In the genomic region with DNA sequence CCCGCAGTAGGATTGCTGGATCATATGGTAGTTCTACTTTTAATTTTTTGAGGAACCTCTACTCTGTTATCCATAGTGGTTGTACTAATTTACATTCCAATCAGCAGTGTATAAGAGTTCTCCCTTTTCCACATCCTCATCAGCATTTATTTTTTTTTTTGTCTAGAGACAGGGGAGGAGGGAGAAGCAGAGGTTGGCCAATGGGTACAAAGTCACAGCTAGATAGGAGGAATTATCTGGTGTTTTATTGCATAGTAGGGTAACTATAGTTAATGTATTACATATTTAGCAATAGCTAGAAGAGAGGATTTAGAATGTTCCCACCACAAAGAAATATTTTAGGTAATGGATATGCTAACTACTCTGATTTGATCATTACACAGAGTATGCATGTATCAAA, we compare ENCODE assay signal across 28 cellular contexts.
DNase-seq lines count a peak whose midpoint lies in the region; ATAC-seq, FAIRE-seq and TF ChIP-seq lines count a peak whose summit lies in the region.
"Had no signal": no experiment of that assay in that cellular context is flagged by ENCODE, and none has a peak within 500 bp of the region (broad histone marks: within the 10 kb centered on the region; RNA-seq: fewer than 3 reads in every experiment).

No MANE protein-coding gene starts in this region.

- H4K20me1 ChIP-seq in MM.1S (ENCODE audit: insufficient read depth, low read length), result no peaks in the 10 kb centered on the region
- H4K20me1 ChIP-seq: BLaER1 had no signal

- H3K4me2 ChIP-seq in MM.1S (ENCODE audit: low read depth, low read length), result peak overlapping the region; percentile 50; the same call in 1 of the 2 replicates

- no peak overlapping the region for H3K4me3 Mint-ChIP-seq in activated naive CD8-positive, alpha-beta T cell treated with anti-CD3 and anti-CD28 coated beads, Interleukin-2, amount 50 U/mL, for 24 hours
- H3K4me3 Mint-ChIP-seq: CD14-positive monocyte; CD4-positive, alpha-beta memory T cell; CD8-positive, alpha-beta memory T cell had no signal

- H3K4me1 ChIP-seq in MM.1S (ENCODE audit: low read length), result peaks cover 20% of the 10 kb centered on the region
- H3K4me1 ChIP-seq in mucosa of descending colon (ENCODE audit: low read depth), result no peaks in the 10 kb centered on the region
- H3K4me1 ChIP-seq in small intestine (ENCODE audit: control insufficient read depth in 2 of 2, insufficient read depth in 1 of 2, low read depth in 1 of 2, low read length in 1 of 2), result no peaks in the 10 kb centered on the region
- H3K4me1 ChIP-seq: BE2C had no signal

- H3K4me1 Mint-ChIP-seq in activated naive CD8-positive, alpha-beta T cell treated with anti-CD3 and anti-CD28 coated beads, Interleukin-2, amount 50 U/mL, for 24 hours, result no peaks in the 10 kb centered on the region
- H3K4me1 Mint-ChIP-seq: CD8-positive, alpha-beta memory T cell had no signal

- H3K36me3 ChIP-seq in MM.1S (replicated peaks; ENCODE audit: insufficient read depth, low read length) (no peaks in the 10 kb centered on the region), mucosa of descending colon (ENCODE audit: low read depth) (no peaks in the 10 kb centered on the region), small intestine (ENCODE audit: control insufficient read depth in 2 of 2, insufficient read depth in 2 of 2, low read length in 2 of 2) (no peaks in the 10 kb centered on the region)
- H3K36me3 ChIP-seq: BE2C, BLaER1 had no signal

- H3K79me2 ChIP-seq in MM.1S (ENCODE audit: low read length), result no peaks in the 10 kb centered on the region

- no peaks in the 10 kb centered on the region for H3K9me2 ChIP-seq in MM.1S (replicated peaks; ENCODE audit: insufficient read depth, low read length)

- no peak overlapping the region for H3K27ac Mint-ChIP-seq in activated naive CD8-positive, alpha-beta T cell treated with anti-CD3 and anti-CD28 coated beads, Interleukin-2, amount 50 U/mL, for 24 hours
- H3K27ac Mint-ChIP-seq: CD8-positive, alpha-beta memory T cell had no signal

- H3K9me3 ChIP-seq in MM.1S (replicated peaks; ENCODE audit: insufficient read depth, low read length) (no peaks in the 10 kb centered on the region), mucosa of descending colon (no peaks in the 10 kb centered on the region), small intestine (ENCODE audit: control insufficient read depth, low read depth) (no peaks in the 10 kb centered on the region)
- H3K9me3 ChIP-seq: BE2C, BLaER1 had no signal

- H3K27me3 ChIP-seq in MM.1S (replicated peaks; ENCODE audit: insufficient read depth, low read length) (no peaks in the 10 kb centered on the region), small intestine (ENCODE audit: control insufficient read depth in 2 of 2, insufficient read depth in 2 of 2, low read length in 2 of 2) (no peaks in the 10 kb centered on the region)
- H3K27me3 ChIP-seq: BE2C, BLaER1 had no signal

- WGBS in small intestine, 3 donors, result 25 to 67% (median 56%) methylated on average over 1 of the region's 1 CpG

- H3K4me3 ChIP-seq in MM.1S (ENCODE audit: low read length) (no peak overlapping the region), mucosa of descending colon (no peak overlapping the region), small intestine (ENCODE audit: low read depth in 1 of 2, low read length in 2 of 2) (no peak overlapping the region)
- H3K4me3 ChIP-seq: BLaER1, GM12878 had no signal

- H3K36me3 Mint-ChIP-seq in activated naive CD8-positive, alpha-beta T cell treated with anti-CD3 and anti-CD28 coated beads, Interleukin-2, amount 50 U/mL, for 24 hours (ENCODE audit: low read depth), result no peaks in the 10 kb centered on the region
- H3K36me3 Mint-ChIP-seq: CD14-positive monocyte; CD4-positive, alpha-beta memory T cell; CD4-positive, CD25-positive, alpha-beta regulatory T cell; CD8-positive, alpha-beta memory T cell had no signal

- H3K27me3 Mint-ChIP-seq in activated naive CD8-positive, alpha-beta T cell treated with anti-CD3 and anti-CD28 coated beads, Interleukin-2, amount 50 U/mL, for 24 hours, result no peaks in the 10 kb centered on the region
- H3K27me3 Mint-ChIP-seq: CD4-positive, alpha-beta memory T cell had no signal

- no peak overlapping the region; the same call in 1 of the 2 replicates for H3K9ac ChIP-seq in MM.1S (ENCODE audit: low read length)
- H3K9ac ChIP-seq: BLaER1 had no signal

- H3K9me3 Mint-ChIP-seq in activated naive CD8-positive, alpha-beta T cell treated with anti-CD3 and anti-CD28 coated beads, Interleukin-2, amount 50 U/mL, for 24 hours, result no peaks in the 10 kb centered on the region
- H3K9me3 Mint-ChIP-seq: CD4-positive, alpha-beta memory T cell; CD8-positive, alpha-beta memory T cell had no signal

- no peak overlapping the region for H2AFZ ChIP-seq in MM.1S (ENCODE audit: low read length)

- FAIRE-seq in GM18507 (lab: Jason Lieb, UNC) (peak; percentile 5), small intestine (lab: Jason Lieb, UNC) (peak; percentile 87)
- FAIRE-seq: A204.1, GM12878, GM12892, GM19239 had no signal

- peak; percentile 58 for ATAC-seq in mucosa of descending colon
- no peak for ATAC-seq in activated naive CD8-positive, alpha-beta T cell treated with anti-CD3 and anti-CD28 coated beads, Interleukin-2, amount 50 U/mL, for 24 hours
- ATAC-seq: GM12878 had no signal

- peaks cover 4% of the 10 kb centered on the region; the same call in 1 of the 2 replicates for H3F3A ChIP-seq in MM.1S (ENCODE audit: insufficient read depth, low read length)

- DNase-seq in GM18507 (ENCODE audit: extremely low spot score, insufficient read length, low read depth) (no peak), MM.1S (no peak), mucosa of descending colon (no peak), small intestine (peak; percentile 71), NCI-H446 (lab: John Stamatoyannopoulos, UW) (no peak)
- no peak for DNase-seq in activated naive CD8-positive, alpha-beta T cell treated with anti-CD3 and anti-CD28 coated beads, Interleukin-2, amount 50 U/mL, for 24 hours
- DNase-seq in effector CD8-positive, alpha-beta T cell (lab: John Stamatoyannopoulos, UW), result no peak
- DNase-seq: 8988T; ACHN; BE2C; C1 segment of cervical spinal cord; CD8-positive, alpha-beta memory T cell; COR-L47; DMS 273 treated with DMSO at 0.1 percent for 48 hours; DMS153; DMS53; DMS79; DND-41; EL; GDM1 had no signal

- H3K27ac ChIP-seq in MM.1S (ENCODE audit: low read length) (peak overlapping the region; percentile 54; the same call in 1 of the 2 replicates), small intestine (ENCODE audit: low read depth in 1 of 2, low read length in 1 of 2) (no peak overlapping the region)
- H3K27ac ChIP-seq: BLaER1 had no signal

- intact Hi-C loops in mucosa of descending colon (cut with DNase I, micrococcal nuclease), result no loop called here

- no peak for TF ChIP-seq CTCF in MM.1S (IDR thresholded peaks at IDR 0.05; ENCODE audit: low read length)
- TF ChIP-seq CTCF in mucosa of descending colon (IDR thresholded peaks at IDR 0.05), result no peak
